ENCODE assay signal across 15 cellular contexts in the genomic region with DNA sequence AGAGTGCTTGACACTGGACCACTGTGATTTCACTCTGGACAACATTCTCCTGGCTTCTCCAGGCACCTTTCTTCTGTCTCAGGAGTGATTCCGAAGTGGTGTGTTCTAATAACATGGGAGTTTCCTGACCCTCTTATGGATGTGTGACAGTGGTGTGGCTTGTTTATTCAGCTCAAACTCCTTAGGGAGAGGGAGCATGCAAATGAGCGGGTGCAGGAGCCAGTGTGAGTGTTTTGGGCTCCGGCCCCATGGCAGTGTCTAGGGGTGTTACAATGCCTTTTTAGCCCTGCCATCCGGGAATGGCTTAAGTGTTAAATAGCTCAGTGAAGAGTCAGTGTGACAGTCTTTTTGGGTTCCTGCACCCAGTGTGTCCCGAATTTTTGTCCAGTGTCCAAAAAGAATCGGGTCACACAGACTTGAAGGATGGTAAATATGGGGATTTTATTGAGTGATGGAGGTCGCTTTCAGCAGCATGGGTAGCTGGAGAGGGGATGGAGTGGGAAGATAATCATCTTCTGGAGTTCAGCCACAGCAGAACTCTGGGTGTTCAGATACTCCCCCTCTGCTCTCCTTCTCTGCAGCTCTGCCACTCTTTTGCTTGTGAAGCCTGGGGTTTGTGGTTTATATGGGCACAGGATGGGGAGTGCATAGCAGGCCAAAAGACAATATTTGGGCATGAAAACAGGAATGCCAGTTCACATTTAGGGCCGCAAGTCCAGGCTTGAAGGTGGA.
DNase-seq lines count a peak whose midpoint lies in the region; ATAC-seq and TF ChIP-seq lines count a peak whose summit lies in the region.
"Had no signal": no experiment of that assay in that cellular context is flagged by ENCODE, and none has a peak within 500 bp of the region (broad histone marks: within the 10 kb centered on the region; RNA-seq: fewer than 3 reads in every experiment).

No MANE protein-coding gene starts in this region.

- H3K27ac Mint-ChIP-seq in MCF 10A (ENCODE audit: low read depth, unreplicated experiment) = no peak overlapping the region
- H3K27ac Mint-ChIP-seq: CD8-positive, alpha-beta memory T cell had no signal

- dilution Hi-C loops in mammary epithelial cell (cut with HindIII; ENCODE audit: low sequenced_read_pairs) = no loop called here

- POLR2A ChIA-PET in MCF 10A (lab: Yijun Ruan, JAX) = no interaction called here

- peaks cover 5% of the 10 kb centered on the region for H3K36me3 Mint-ChIP-seq in MCF 10A (ENCODE audit: insufficient read depth, unreplicated experiment)
- H3K36me3 Mint-ChIP-seq: CD8-positive, alpha-beta memory T cell had no signal

- no peaks in the 10 kb centered on the region for H3K79me2 ChIP-seq in mammary epithelial cell (ENCODE audit: insufficient read depth, low read length)
- no peaks in the 10 kb centered on the region for H3K79me2 ChIP-seq in SU-DHL-6 (ENCODE audit: insufficient read depth, low read length)

- intact Hi-C loops in mammary epithelial cell (cut with micrococcal nuclease) (no loop called here), MCF 10A (cut with micrococcal nuclease) (no loop called here), left lung (cut with DNase I) (no loop called here), thyroid gland (cut with DNase I) (no loop called here), stomach (cut with DNase I; ENCODE audit: low total_unique reads) (no loop called here), transverse colon (cut with DNase I; ENCODE audit: low total_unique reads) (no loop called here)

- H3K4me1 ChIP-seq in mammary epithelial cell (ENCODE audit: insufficient read depth, low read length) = peaks cover 11% of the 10 kb centered on the region
- H3K4me1 ChIP-seq in left lung = no peaks in the 10 kb centered on the region
- H3K4me1 ChIP-seq in thyroid gland = peaks cover 0 to 16% of the 10 kb centered on the region in 2 donors
- H3K4me1 ChIP-seq in stomach = no peaks in the 10 kb centered on the region
- no peaks in the 10 kb centered on the region for H3K4me1 ChIP-seq in transverse colon

- ATAC-seq in left lung = peak; percentile 67
- ATAC-seq: PC-3 had no signal

- H3K27ac ChIP-seq in mammary epithelial cell (ENCODE audit: insufficient read depth, low read depth, low read length) = no peak overlapping the region
- H3K27ac ChIP-seq in SU-DHL-6 (ENCODE audit: low read depth, low read length) = no peak overlapping the region
- no peak overlapping the region for H3K27ac ChIP-seq in left lung
- peak overlapping the region in 1 of 3 donors; percentile 13 for H3K27ac ChIP-seq in thyroid gland
- no peak overlapping the region for H3K27ac ChIP-seq in stomach
- no peak overlapping the region for H3K27ac ChIP-seq in transverse colon
- H3K27ac ChIP-seq: 22Rv1 had no signal

- H4K20me1 ChIP-seq in mammary epithelial cell (ENCODE audit: insufficient read depth, low read length) (no peaks in the 10 kb centered on the region), SU-DHL-6 (ENCODE audit: low read depth, low read length) (no peaks in the 10 kb centered on the region)

- H3K36me3 ChIP-seq in mammary epithelial cell (ENCODE audit: insufficient read depth, low read length) = no peaks in the 10 kb centered on the region
- no peaks in the 10 kb centered on the region for H3K36me3 ChIP-seq in SU-DHL-6 (ENCODE audit: low read length)
- no peaks in the 10 kb centered on the region for H3K36me3 ChIP-seq in left lung
- no peaks in the 10 kb centered on the region for H3K36me3 ChIP-seq in thyroid gland
- H3K36me3 ChIP-seq in stomach = no peaks in the 10 kb centered on the region
- no peaks in the 10 kb centered on the region for H3K36me3 ChIP-seq in transverse colon

- no peaks in the 10 kb centered on the region for H3K9me3 Mint-ChIP-seq in MCF 10A (ENCODE audit: unreplicated experiment)
- H3K9me3 Mint-ChIP-seq: CD8-positive, alpha-beta memory T cell; H9 had no signal

- in situ Hi-C loops in mammary epithelial cell (cut with MboI; ENCODE audit: low sequenced_read_pairs in 2 of 2) = no loop called here
- in situ Hi-C loops in transverse colon (cut with MboI; ENCODE audit: low pct_ligation_motif_present in 1 of 4, low pct_unique_long_range_greater_than_20kb in 1 of 4, low sequenced_read_pairs in 3 of 4) = no loop called here

- H3F3A ChIP-seq in SU-DHL-6 (ENCODE audit: insufficient read depth) = no peaks in the 10 kb centered on the region

- no peak for TF ChIP-seq POLR2A in thyroid gland (IDR thresholded peaks at IDR 0.05)
- TF ChIP-seq POLR2A in stomach (IDR thresholded peaks at IDR 0.05) = no peak
- no peak for TF ChIP-seq POLR2A in transverse colon (IDR thresholded peaks at IDR 0.05)

- H3K27me3 ChIP-seq in mammary epithelial cell (ENCODE audit: insufficient read depth, low read length) = no peaks in the 10 kb centered on the region
- no peaks in the 10 kb centered on the region for H3K27me3 ChIP-seq in SU-DHL-6 (ENCODE audit: low read length)
- H3K27me3 ChIP-seq in left lung = no peaks in the 10 kb centered on the region
- H3K27me3 ChIP-seq in thyroid gland = no peaks in the 10 kb centered on the region
- H3K27me3 ChIP-seq in stomach = no peaks in the 10 kb centered on the region
- no peaks in the 10 kb centered on the region for H3K27me3 ChIP-seq in transverse colon

- no TSS peak for BruUV-seq in mammary epithelial cell (replicated peaks; lab: Mats Ljungman, UMichigan)
- BruUV-seq in MCF 10A (replicated peaks; lab: Mats Ljungman, UMichigan) = no TSS peak

- no peak overlapping the region for H3K4me3 ChIP-seq in mammary epithelial cell (replicated peaks in 1 of 3; ENCODE audit: insufficient read depth in 1 of 3, low read depth in 2 of 3, low read length in 3 of 3)
- H3K4me3 ChIP-seq in SU-DHL-6 (ENCODE audit: insufficient read depth, low read length, poor library complexity, severe bottlenecking) = no peak overlapping the region
- no peak overlapping the region for H3K4me3 ChIP-seq in left lung
- H3K4me3 ChIP-seq in thyroid gland (replicated peaks in 1 of 3) = no peak overlapping the region
- H3K4me3 ChIP-seq in stomach = no peak overlapping the region
- no peak overlapping the region for H3K4me3 ChIP-seq in transverse colon

- no peaks in the 10 kb centered on the region for H3K27me3 Mint-ChIP-seq in MCF 10A (ENCODE audit: insufficient read depth, unreplicated experiment)

- no peaks in the 10 kb centered on the region for H3K9me2 ChIP-seq in SU-DHL-6 (replicated peaks; ENCODE audit: insufficient read depth, low read length)

- H3K4me3 Mint-ChIP-seq in MCF 10A (ENCODE audit: unreplicated experiment) = no peak overlapping the region
- H3K4me3 Mint-ChIP-seq: CD8-positive, alpha-beta memory T cell; H9 had no signal

- H3K9ac ChIP-seq in mammary epithelial cell (ENCODE audit: insufficient read depth, low read length) (no peak overlapping the region), SU-DHL-6 (ENCODE audit: low read length) (no peak overlapping the region)

- TF ChIP-seq EP300 in stomach (IDR thresholded peaks at IDR 0.05) (no peak), transverse colon (IDR thresholded peaks at IDR 0.05; ENCODE audit: low read depth) (no peak)

- 27% methylated on average over 8 of the region's 8 CpGs for WGBS in mammary epithelial cell (ENCODE audit: low coverage, missing lambda C conversion rate)
- 51 to 67% methylated on average over 8 of the region's 8 CpGs for WGBS in thyroid gland, 2 donors
- WGBS in stomach, 5 donors = 77 to 90% (median 86%) methylated on average over 8 of the region's 8 CpGs
- 89 to 93% methylated on average over 4 to 8 of the region's 8 CpGs for WGBS in transverse colon (ENCODE audit: low coverage in 1 of 2), 2 donors

- H2AFZ ChIP-seq in mammary epithelial cell (ENCODE audit: low read depth, low read length) = peak overlapping the region; percentile 81
- peak overlapping the region; percentile 10 for H2AFZ ChIP-seq in SU-DHL-6 (ENCODE audit: low read depth, low read length, severe bottlenecking)

- H3K4me2 ChIP-seq in mammary epithelial cell (ENCODE audit: insufficient read depth, low read depth, low read length) (peak overlapping the region; percentile 30), SU-DHL-6 (ENCODE audit: low read depth, low read length, poor library complexity, severe bottlenecking) (no peak overlapping the region)

- CTCF ChIA-PET in mammary epithelial cell (lab: Charles Lee; ENCODE audit: low non-redundant PET) (no interaction called here), MCF 10A (lab: Yijun Ruan, JAX) (no interaction called here)

- H3K9me3 ChIP-seq in mammary epithelial cell (replicated peaks; ENCODE audit: insufficient read depth, low read length) = no peaks in the 10 kb centered on the region
- H3K9me3 ChIP-seq in SU-DHL-6 (ENCODE audit: insufficient read depth, low read length) = no peaks in the 10 kb centered on the region
- no peaks in the 10 kb centered on the region for H3K9me3 ChIP-seq in left lung
- H3K9me3 ChIP-seq in thyroid gland = no peaks in the 10 kb centered on the region
- no peaks in the 10 kb centered on the region for H3K9me3 ChIP-seq in stomach
- no peaks in the 10 kb centered on the region for H3K9me3 ChIP-seq in transverse colon

- TF ChIP-seq CTCF in mammary epithelial cell (conservative IDR thresholded peaks at IDR 0.05 in 1 of 2, IDR thresholded peaks at IDR 0.05 in 1 of 2; ENCODE audit: extremely low read depth in 1 of 2, insufficient read depth in 1 of 2, low read depth in 1 of 2, low read length in 2 of 2) = no peak
- no peak for TF ChIP-seq CTCF in MCF 10A (IDR thresholded peaks at IDR 0.05; ENCODE audit: unreplicated experiment)
- no peak for TF ChIP-seq CTCF in SU-DHL-6 (IDR thresholded peaks at IDR 0.05; ENCODE audit: insufficient read depth, low read length, poor library complexity, severe bottlenecking)
- TF ChIP-seq CTCF in left lung (IDR thresholded peaks at IDR 0.05) = no peak
- TF ChIP-seq CTCF in thyroid gland (IDR thresholded peaks at IDR 0.05) = no peak
- no peak for TF ChIP-seq CTCF in stomach (IDR thresholded peaks at IDR 0.05)
- no peak for TF ChIP-seq CTCF in transverse colon (IDR thresholded peaks at IDR 0.05)

- DNase-seq in mammary epithelial cell = peak; percentile 8
- no peak for DNase-seq in MCF 10A (ENCODE audit: unreplicated experiment)
- no peak for DNase-seq in left lung
- DNase-seq in thyroid gland = peak; percentile 42 to 48
- no peak for DNase-seq in stomach
- no peak for DNase-seq in transverse colon
- DNase-seq in iPS-NIHi11 (ENCODE audit: low spot score) = no peak
- DNase-seq: CD8-positive, alpha-beta memory T cell; H9; NCI-H1436 treated with DMSO at 0.1 percent for 48 hours; NCI-H2107; NCI-H226; PC-3 had no signal

- H3K4me1 Mint-ChIP-seq in MCF 10A (ENCODE audit: insufficient read depth, unreplicated experiment) = no peaks in the 10 kb centered on the region
- H3K4me1 Mint-ChIP-seq: CD8-positive, alpha-beta memory T cell; H9 had no signal

Comparison
In these comparisons a context has a peak if more than half of its experiments do, and no peak if none do; other contexts are left out.
1. DNase-seq: peak in mammary epithelial cell (single experiment) and thyroid gland (2 of 2); none in MCF 10A (single experiment), left lung (0 of 2), stomach (single experiment), transverse colon (single experiment) and iPS-NIHi11 (single experiment).